In genomic region chr19:35943542-35944301, GRCh38 we compare ENCODE assay signal across 1 cellular context.
A peak's percentile ranks its signal among the peaks of the same experiment; 100 is the strongest.
TF ChIP-seq lines count a peak whose summit lies in the region.

No MANE protein-coding gene starts in this region.

TF ChIP-seq in HEK293, 187 proteins besides CTCF, POLR2A, EP300 and RAD21 (continued from another document):
- 0 out of 2 replicates have a peak, but pooled peaks have one; percentile 22 for TF ChIP-seq HIC1 (tag by site-specific recombination; IDR thresholded peaks at IDR 0.05)
- no peak for TF ChIP-seq GLIS1 (tag by site-specific recombination; IDR thresholded peaks at IDR 0.05)
- TF ChIP-seq, protein P1, sequence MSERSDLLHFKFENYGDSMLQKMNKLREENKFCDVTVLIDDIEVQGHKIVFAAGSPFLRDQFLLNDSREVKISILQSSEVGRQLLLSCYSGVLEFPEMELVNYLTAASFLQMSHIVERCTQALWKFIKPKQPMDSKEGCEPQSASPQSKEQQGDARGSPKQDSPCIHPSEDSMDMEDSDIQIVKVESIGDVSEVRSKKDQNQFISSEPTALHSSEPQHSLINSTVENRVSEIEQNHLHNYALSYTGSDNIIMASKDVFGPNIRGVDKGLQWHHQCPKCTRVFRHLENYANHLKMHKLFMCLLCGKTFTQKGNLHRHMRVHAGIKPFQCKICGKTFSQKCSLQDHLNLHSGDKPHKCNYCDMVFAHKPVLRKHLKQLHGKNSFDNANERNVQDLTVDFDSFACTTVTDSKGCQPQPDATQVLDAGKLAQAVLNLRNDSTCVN (tag by site-specific recombination; optimal IDR thresholded peaks at IDR 0.05), result peak; percentile 11
- TF ChIP-seq ZNF121 (tag by site-specific recombination; IDR thresholded peaks at IDR 0.05), result peak; percentile 98
- no peak for TF ChIP-seq GLIS2 (tag by site-specific recombination; IDR thresholded peaks at IDR 0.05)
- no peak for TF ChIP-seq ZNF211 (tag by site-specific recombination; IDR thresholded peaks at IDR 0.05; ENCODE audit: low read depth)
- TF ChIP-seq, protein P2, sequence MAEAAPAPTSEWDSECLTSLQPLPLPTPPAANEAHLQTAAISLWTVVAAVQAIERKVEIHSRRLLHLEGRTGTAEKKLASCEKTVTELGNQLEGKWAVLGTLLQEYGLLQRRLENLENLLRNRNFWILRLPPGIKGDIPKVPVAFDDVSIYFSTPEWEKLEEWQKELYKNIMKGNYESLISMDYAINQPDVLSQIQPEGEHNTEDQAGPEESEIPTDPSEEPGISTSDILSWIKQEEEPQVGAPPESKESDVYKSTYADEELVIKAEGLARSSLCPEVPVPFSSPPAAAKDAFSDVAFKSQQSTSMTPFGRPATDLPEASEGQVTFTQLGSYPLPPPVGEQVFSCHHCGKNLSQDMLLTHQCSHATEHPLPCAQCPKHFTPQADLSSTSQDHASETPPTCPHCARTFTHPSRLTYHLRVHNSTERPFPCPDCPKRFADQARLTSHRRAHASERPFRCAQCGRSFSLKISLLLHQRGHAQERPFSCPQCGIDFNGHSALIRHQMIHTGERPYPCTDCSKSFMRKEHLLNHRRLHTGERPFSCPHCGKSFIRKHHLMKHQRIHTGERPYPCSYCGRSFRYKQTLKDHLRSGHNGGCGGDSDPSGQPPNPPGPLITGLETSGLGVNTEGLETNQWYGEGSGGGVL (tag by site-specific recombination; IDR thresholded peaks at IDR 0.05), result 0 out of 2 replicates have a peak, but pooled peaks have one; percentile 39
- TF ChIP-seq PRDM1 (tag by site-specific recombination; IDR thresholded peaks at IDR 0.05), result peak; percentile 49; the same call in 1 of the 2 replicates
- no peak for TF ChIP-seq AEBP2 (tag by site-specific recombination; IDR thresholded peaks at IDR 0.05; ENCODE audit: borderline replicate concordance)
- no peak for TF ChIP-seq ZNF654 (tag by site-specific recombination; IDR thresholded peaks at IDR 0.05; ENCODE audit: low read depth)
- TF ChIP-seq ZNF629 (tag by site-specific recombination; IDR thresholded peaks at IDR 0.05), result 0 out of 2 replicates have a peak, but pooled peaks have one; percentile 18
